ENCODE assay signal across 8 cellular contexts in the genomic region with DNA sequence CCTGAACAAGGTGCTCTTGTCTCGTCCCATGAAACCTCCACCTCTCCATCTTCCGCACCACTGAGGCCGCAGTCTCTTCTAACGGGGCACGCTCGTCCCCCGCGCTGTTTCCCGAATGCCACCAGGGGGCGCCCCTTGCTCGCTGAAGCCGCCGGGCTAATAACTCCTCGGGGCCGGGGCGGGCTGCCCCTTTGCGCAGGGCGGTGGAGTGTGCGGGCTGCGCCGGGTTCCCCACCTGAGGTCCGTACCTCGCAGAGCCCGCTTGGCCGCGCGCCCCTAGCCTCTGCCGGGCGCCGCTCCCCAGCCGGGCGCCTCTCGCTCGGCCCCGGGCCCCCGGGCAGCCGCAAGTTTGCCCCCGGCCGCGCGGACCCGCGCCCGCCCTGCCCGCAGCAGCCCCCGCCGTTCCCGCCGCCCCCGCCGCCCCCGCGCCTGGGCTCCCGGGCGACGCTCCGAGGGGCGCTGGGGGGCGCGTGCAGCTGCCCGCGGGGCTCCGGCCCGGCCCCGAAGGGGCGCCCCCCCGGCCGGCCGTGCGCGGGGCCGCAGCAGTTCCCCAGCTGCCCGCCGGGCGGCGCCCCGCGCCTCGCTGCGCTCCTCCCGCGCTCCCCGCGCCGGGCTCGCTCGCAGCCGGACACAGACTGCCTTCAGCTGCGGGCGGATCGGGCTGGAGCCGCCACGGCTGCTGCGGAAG. TPM values are rescaled to one million over a fixed set of nuclear protein-coding genes. Genes with fewer than 3 reads are reported as not detected.
DNase-seq lines count a peak whose midpoint lies in the region; ATAC-seq and TF ChIP-seq lines count a peak whose summit lies in the region.

Gene GRIK4 (plus strand): TSS at position 633 of the 688 bp plus-strand sequence. CDS start 148,571 bp downstream, outside the sequence.

- H3K9ac ChIP-seq in adipocyte (ENCODE audit: low read length) (no peak within 1 kb of the TSS), rectal smooth muscle tissue (ENCODE audit: low read length) (no peak within 1 kb of the TSS)

- no peaks in the 10 kb centered on the region for H3K9me3 Mint-ChIP-seq in T-cell

- peaks cover 59 to 81% of the 10 kb centered on the region in 2 donors for H3K27me3 Mint-ChIP-seq in T-cell

- no peaks in the 10 kb centered on the region for H3K4me1 ChIP-seq in adipocyte (ENCODE audit: control insufficient read depth, insufficient read depth, low read length)
- H3K4me1 ChIP-seq in right atrium auricular region: peaks cover 0 to 7% of the 10 kb centered on the region in 2 donors
- H3K4me1 ChIP-seq in rectal smooth muscle tissue (ENCODE audit: control insufficient read depth, insufficient read depth, low read length): no peaks in the 10 kb centered on the region
- peaks cover 4% of the 10 kb centered on the region for H3K4me1 ChIP-seq in vagina

- H3K4me1 Mint-ChIP-seq in T-cell: peaks cover 0 to 6% (median 2%) of the 10 kb centered on the region in 3 donors

- intact Hi-C loops in vagina (cut with DNase I): loop anchor here (5.0 to 10.0 kb wide), 3 partner anchors 176 to 684 kb away; no protein-coding TSS in a partner anchor

- CTCF ChIA-PET in GM10248 (lab: Yijun Ruan, JAX) (interaction anchor here (0.6 to 12.1 kb wide), 46 partner anchors 9 to 684 kb away, joined by 3 to 124 read pairs (median 3); no protein-coding TSS in a partner anchor), T-cell (lab: Charles Lee) (interaction anchor here in 1 of 2 donors (1.1 to 1.3 kb wide), 2 partner anchors 174 to 683 kb away, joined by 3 to 4 read pairs; no protein-coding TSS in a partner anchor)

- H3K27me3 ChIP-seq in adipocyte (replicated peaks; ENCODE audit: control insufficient read depth, insufficient read depth, low read length) (peaks cover 49% of the 10 kb centered on the region), right atrium auricular region (no peaks in the 10 kb centered on the region), rectal smooth muscle tissue (ENCODE audit: control insufficient read depth, insufficient read depth, low read length) (peaks cover 4% of the 10 kb centered on the region), vagina (no peaks in the 10 kb centered on the region)

- TF ChIP-seq POLR2A in vagina (IDR thresholded peaks at IDR 0.05): no peak

- H3K27ac ChIP-seq in right atrium auricular region (no peak within 1 kb of the TSS), rectal smooth muscle tissue (ENCODE audit: low read depth, low read length) (no peak within 1 kb of the TSS), vagina (no peak within 1 kb of the TSS)

- H3K9me3 ChIP-seq in adipocyte (ENCODE audit: control insufficient read depth, low read length): no peaks in the 10 kb centered on the region
- H3K9me3 ChIP-seq in right atrium auricular region: no peaks in the 10 kb centered on the region
- H3K9me3 ChIP-seq in vagina: no peaks in the 10 kb centered on the region

- POLR2A ChIA-PET in GM10248 (lab: Yijun Ruan, JAX): no interaction called here
- POLR2A ChIA-PET in T-cell (lab: Charles Lee): no interaction called here

- peak within 1 kb of the TSS in 1 of 2 donors; percentile 63 for H3K27ac Mint-ChIP-seq in T-cell

- ATAC-seq in HG02588 (IDR thresholded peaks at IDR 0.05; ENCODE audit: unreplicated experiment) (peak; percentile 87), T-cell (replicated peaks in 1 of 4) (peak; percentile 77 to 80 (median 78))

- H3K4me3 Mint-ChIP-seq in T-cell: peak within 1 kb of the TSS; percentile 18 to 59 (median 57)

- DNase-seq in GM10248 (ENCODE audit: extremely low spot score) (peak; percentile 93), NCI-H1092 (lab: John Stamatoyannopoulos, UW) (peak; percentile 72), T-cell (peak; percentile 4 to 71 (median 59)), adipocyte (ENCODE audit: low read depth) (peak; percentile 92), right atrium auricular region (ENCODE audit: low spot score) (peak; percentile 85), vagina (ENCODE audit: extremely low spot score in 2 of 2) (no peak)

- TF ChIP-seq CTCF in GM10248 (IDR thresholded peaks at IDR 0.05; ENCODE audit: control extremely low read depth, extremely low read depth, low read depth, missing control alignments) (peak; percentile 97), right atrium auricular region (IDR thresholded peaks at IDR 0.05) (peak; percentile 84 to 92), vagina (IDR thresholded peaks at IDR 0.05) (peak; percentile 88 to 92 (median 89))

- H3K4me3 ChIP-seq in adipocyte (ENCODE audit: low read length) (peak within 1 kb of the TSS; percentile 64), right atrium auricular region (peak within 1 kb of the TSS; percentile 39 to 51), rectal smooth muscle tissue (ENCODE audit: low read length) (peak within 1 kb of the TSS; percentile 35), vagina (peak within 1 kb of the TSS; percentile 38 to 65)

- H3K36me3 ChIP-seq in adipocyte (ENCODE audit: control insufficient read depth, insufficient read depth, low read length, severe bottlenecking) (no peaks in the 10 kb centered on the region), right atrium auricular region (no peaks in the 10 kb centered on the region), rectal smooth muscle tissue (ENCODE audit: control insufficient read depth, insufficient read depth, low read length) (no peaks in the 10 kb centered on the region), vagina (no peaks in the 10 kb centered on the region)

- H3K36me3 Mint-ChIP-seq in T-cell: no peaks in the 10 kb centered on the region

RNA-seq across cellular contexts. Expression of gene GRIK4, which starts in this region (rescaled TPM):
- total RNA-seq in T-cell (under 1 TPM in 1 of 5 donors, not detected in 4; 0.09 TPM), right atrium auricular region (under 1 TPM; 0.04 to 0.30 TPM), vagina (0.25 TPM)

Comparison
In these comparisons a context has a peak if more than half of its experiments do, and no peak if none do; other contexts are left out.
1. Peak in DNase-seq and ATAC-seq in T-cell; RNA of the gene not detected or under 1 TPM.
2. Peak in DNase-seq and H3K4me3 ChIP-seq in right atrium auricular region; RNA of the gene not detected or under 1 TPM.
3. DNase-seq: peak in GM10248 (single experiment), NCI-H1092 (single experiment) and adipocyte (single experiment); none in vagina (0 of 2).
4. Peak in every context shown above with its lines, with median percentiles within 50 percentile points of each other: CTCF ChIP-seq and H3K4me3 ChIP-seq.